In the genomic region with DNA sequence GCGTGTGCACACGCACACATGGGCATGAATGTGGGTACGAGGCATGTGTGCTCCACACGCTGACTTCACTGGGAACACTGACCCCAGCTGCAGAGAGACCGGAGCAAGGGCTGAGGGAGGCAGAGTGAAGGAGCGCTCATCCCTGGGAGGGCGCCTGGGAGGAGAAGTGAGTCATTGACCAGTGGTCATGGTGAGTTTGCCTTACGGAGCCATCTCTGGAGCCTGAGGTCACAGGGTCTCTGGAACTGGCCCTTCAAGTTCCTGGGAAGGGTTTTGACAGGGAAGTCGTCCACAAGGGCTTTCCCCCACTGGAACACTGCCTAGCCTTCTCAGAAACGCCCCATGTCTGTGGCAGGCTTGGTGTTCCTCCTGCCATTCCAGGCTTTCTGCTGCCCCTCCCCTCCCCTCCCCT, we compare ENCODE assay signal across 1 cellular context.
TF ChIP-seq lines count a peak whose summit lies in the region.

No MANE protein-coding gene starts in this region.

TF ChIP-seq in GM23338, 12 proteins besides CTCF, POLR2A, EP300 and RAD21 (continued from another document):
- TF ChIP-seq, protein P1, sequence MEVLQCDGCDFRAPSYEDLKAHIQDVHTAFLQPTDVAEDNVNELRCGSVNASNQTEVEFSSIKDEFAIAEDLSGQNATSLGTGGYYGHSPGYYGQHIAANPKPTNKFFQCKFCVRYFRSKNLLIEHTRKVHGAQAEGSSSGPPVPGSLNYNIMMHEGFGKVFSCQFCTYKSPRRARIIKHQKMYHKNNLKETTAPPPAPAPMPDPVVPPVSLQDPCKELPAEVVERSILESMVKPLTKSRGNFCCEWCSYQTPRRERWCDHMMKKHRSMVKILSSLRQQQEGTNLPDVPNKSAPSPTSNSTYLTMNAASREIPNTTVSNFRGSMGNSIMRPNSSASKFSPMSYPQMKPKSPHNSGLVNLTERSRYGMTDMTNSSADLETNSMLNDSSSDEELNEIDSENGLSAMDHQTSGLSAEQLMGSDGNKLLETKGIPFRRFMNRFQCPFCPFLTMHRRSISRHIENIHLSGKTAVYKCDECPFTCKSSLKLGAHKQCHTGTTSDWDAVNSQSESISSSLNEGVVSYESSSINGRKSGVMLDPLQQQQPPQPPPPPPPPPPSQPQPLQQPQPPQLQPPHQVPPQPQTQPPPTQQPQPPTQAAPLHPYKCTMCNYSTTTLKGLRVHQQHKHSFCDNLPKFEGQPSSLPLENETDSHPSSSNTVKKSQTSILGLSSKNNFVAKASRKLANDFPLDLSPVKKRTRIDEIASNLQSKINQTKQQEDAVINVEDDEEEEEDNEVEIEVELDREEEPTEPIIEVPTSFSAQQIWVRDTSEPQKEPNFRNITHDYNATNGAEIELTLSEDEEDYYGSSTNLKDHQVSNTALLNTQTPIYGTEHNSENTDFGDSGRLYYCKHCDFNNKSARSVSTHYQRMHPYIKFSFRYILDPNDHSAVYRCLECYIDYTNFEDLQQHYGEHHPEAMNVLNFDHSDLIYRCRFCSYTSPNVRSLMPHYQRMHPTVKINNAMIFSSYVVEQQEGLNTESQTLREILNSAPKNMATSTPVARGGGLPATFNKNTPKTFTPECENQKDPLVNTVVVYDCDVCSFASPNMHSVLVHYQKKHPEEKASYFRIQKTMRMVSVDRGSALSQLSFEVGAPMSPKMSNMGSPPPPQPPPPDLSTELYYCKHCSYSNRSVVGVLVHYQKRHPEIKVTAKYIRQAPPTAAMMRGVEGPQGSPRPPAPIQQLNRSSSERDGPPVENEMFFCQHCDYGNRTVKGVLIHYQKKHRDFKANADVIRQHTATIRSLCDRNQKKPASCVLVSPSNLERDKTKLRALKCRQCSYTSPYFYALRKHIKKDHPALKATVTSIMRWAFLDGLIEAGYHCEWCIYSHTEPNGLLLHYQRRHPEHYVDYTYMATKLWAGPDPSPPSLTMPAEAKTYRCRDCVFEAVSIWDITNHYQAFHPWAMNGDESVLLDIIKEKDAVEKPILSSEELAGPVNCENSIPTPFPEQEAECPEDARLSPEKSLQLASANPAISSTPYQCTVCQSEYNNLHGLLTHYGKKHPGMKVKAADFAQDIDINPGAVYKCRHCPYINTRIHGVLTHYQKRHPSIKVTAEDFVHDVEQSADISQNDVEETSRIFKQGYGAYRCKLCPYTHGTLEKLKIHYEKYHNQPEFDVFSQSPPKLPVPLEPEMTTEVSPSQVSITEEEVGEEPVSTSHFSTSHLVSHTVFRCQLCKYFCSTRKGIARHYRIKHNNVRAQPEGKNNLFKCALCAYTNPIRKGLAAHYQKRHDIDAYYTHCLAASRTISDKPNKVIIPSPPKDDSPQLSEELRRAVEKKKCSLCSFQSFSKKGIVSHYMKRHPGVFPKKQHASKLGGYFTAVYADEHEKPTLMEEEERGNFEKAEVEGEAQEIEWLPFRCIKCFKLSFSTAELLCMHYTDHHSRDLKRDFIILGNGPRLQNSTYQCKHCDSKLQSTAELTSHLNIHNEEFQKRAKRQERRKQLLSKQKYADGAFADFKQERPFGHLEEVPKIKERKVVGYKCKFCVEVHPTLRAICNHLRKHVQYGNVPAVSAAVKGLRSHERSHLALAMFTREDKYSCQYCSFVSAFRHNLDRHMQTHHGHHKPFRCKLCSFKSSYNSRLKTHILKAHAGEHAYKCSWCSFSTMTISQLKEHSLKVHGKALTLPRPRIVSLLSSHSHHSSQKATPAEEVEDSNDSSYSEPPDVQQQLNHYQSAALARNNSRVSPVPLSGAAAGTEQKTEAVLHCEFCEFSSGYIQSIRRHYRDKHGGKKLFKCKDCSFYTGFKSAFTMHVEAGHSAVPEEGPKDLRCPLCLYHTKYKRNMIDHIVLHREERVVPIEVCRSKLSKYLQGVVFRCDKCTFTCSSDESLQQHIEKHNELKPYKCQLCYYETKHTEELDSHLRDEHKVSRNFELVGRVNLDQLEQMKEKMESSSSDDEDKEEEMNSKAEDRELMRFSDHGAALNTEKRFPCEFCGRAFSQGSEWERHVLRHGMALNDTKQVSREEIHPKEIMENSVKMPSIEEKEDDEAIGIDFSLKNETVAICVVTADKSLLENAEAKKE (CRISPR knock-in tag; IDR thresholded peaks at IDR 0.05) = no peak
- TF ChIP-seq ZNF114 (CRISPR knock-in tag; IDR thresholded peaks at IDR 0.05) (no peak), EZH2 (IDR thresholded peaks at IDR 0.05; ENCODE audit: low read depth, unreplicated experiment) (no peak), CREB1 (CRISPR knock-in tag; IDR thresholded peaks at IDR 0.05; ENCODE audit: low read depth) (no peak)
- TF ChIP-seq, protein P2, sequence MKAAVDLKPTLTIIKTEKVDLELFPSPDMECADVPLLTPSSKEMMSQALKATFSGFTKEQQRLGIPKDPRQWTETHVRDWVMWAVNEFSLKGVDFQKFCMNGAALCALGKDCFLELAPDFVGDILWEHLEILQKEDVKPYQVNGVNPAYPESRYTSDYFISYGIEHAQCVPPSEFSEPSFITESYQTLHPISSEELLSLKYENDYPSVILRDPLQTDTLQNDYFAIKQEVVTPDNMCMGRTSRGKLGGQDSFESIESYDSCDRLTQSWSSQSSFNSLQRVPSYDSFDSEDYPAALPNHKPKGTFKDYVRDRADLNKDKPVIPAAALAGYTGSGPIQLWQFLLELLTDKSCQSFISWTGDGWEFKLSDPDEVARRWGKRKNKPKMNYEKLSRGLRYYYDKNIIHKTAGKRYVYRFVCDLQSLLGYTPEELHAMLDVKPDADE (IDR thresholded peaks at IDR 0.05) = no peak
TF ChIP-seq in GM23338: peak in this region for 0.
